In genomic region chrX:23901065-23901464, GRCh38 we compare ENCODE assay signal across 8 cellular contexts. TPM values are rescaled to one million over a fixed set of nuclear protein-coding genes. Genes with fewer than 3 reads are reported as not detected.
A peak's percentile ranks its signal among the peaks of the same experiment; 100 is the strongest.
DNase-seq lines count a peak whose midpoint lies in the region; ATAC-seq and TF ChIP-seq lines count a peak whose summit lies in the region.
"Had no signal": no experiment of that assay in that cellular context is flagged by ENCODE, and none has a peak within 500 bp of the region (broad histone marks: within the 10 kb centered on the region; RNA-seq: fewer than 3 reads in every experiment).

No MANE protein-coding gene starts in this region.

- BruUV-seq in OCI-LY7 (replicated peaks; lab: Mats Ljungman, UMichigan): no TSS peak

- POLR2A ChIA-PET in OCI-LY7 (lab: Charles Lee): interaction anchor here (2.1 kb wide), 1 partner anchor 118 kb away, joined by 13 read pairs; the partner anchor contains the start of gene SAT1

- H3K4me3 ChIP-seq in left ventricle myocardium inferior (no peak overlapping the region), suprapubic skin (no peak overlapping the region), OCI-LY7 (ENCODE audit: low read depth, low read length, poor library complexity, severe bottlenecking) (no peak overlapping the region)

- no peaks in the 10 kb centered on the region for H3K36me3 ChIP-seq in left ventricle myocardium inferior
- H3K36me3 ChIP-seq in suprapubic skin: no peaks in the 10 kb centered on the region
- H3K36me3 ChIP-seq in OCI-LY7 (ENCODE audit: insufficient read depth, low read length): no peaks in the 10 kb centered on the region

- H3K27ac ChIP-seq in left ventricle myocardium inferior (replicated peaks): peak overlapping the region; percentile 81
- peak overlapping the region; percentile 64 for H3K27ac ChIP-seq in suprapubic skin
- H3K27ac ChIP-seq in OCI-LY7 (ENCODE audit: low read depth, low read length, poor library complexity, severe bottlenecking): no peak overlapping the region

- intact Hi-C loops in left ventricle myocardium inferior (cut with micrococcal nuclease): loop anchor here (5.0 to 10.0 kb wide), 3 partner anchors 119 to 206 kb away; partner anchors contain the start of gene SAT1
- intact Hi-C loops in OCI-LY7 (cut with micrococcal nuclease; ENCODE audit: unreplicated experiment): no loop called here

- H2AFZ ChIP-seq in OCI-LY7 (ENCODE audit: low read length): no peak overlapping the region

- DNase-seq in left ventricle myocardium inferior: no peak
- no peak for DNase-seq in suprapubic skin (ENCODE audit: low spot score in 2 of 2)
- no peak for DNase-seq in DMS153 treated with DMSO at 0.1 percent for 48 hours (lab: John Stamatoyannopoulos, UW; ENCODE audit: unreplicated experiment)
- no peak for DNase-seq in OCI-LY7 (ENCODE audit: low spot score)
- DNase-seq: activated CD4-positive, CD25-positive, alpha-beta regulatory T cell treated with anti-CD3 and anti-CD28 coated beads, Interleukin-2, amount 50 U/mL, for 72 hours had no signal

- no peaks in the 10 kb centered on the region for H4K20me1 ChIP-seq in OCI-LY7 (ENCODE audit: insufficient read depth, low read length)

- H3K4me1 ChIP-seq in left ventricle myocardium inferior (peaks cover 38% of the 10 kb centered on the region), suprapubic skin (peaks cover 34% of the 10 kb centered on the region), OCI-LY7 (ENCODE audit: insufficient read depth, low read length, poor library complexity, severe bottlenecking) (peaks cover 19% of the 10 kb centered on the region)

- H3K4me2 ChIP-seq in OCI-LY7 (ENCODE audit: low read length): no peak overlapping the region; the same call in 1 of the 2 replicates

- peaks cover 8% of the 10 kb centered on the region; the same call in 1 of the 2 replicates for H3K79me2 ChIP-seq in OCI-LY7 (ENCODE audit: insufficient read depth, low read depth, low read length)

- CTCF ChIA-PET in OCI-LY7 (lab: Charles Lee; ENCODE audit: unreplicated experiment): interaction anchor here (0.7 to 1.6 kb wide), 3 partner anchors 118 to 207 kb away, joined by 3 to 16 read pairs (median 4); partner anchors contain the start of gene SAT1

- no peak for TF ChIP-seq EP300 in suprapubic skin (IDR thresholded peaks at IDR 0.05)

- WGBS in suprapubic skin: 33% methylated on average over 2 of the region's 2 CpGs

- TF ChIP-seq CTCF in left ventricle myocardium inferior (IDR thresholded peaks at IDR 0.05; ENCODE audit: borderline replicate concordance) (no peak), suprapubic skin (IDR thresholded peaks at IDR 0.05) (no peak), OCI-LY7 (conservative IDR thresholded peaks at IDR 0.05; ENCODE audit: low read length) (no peak)

- ATAC-seq in HG03432 (IDR thresholded peaks at IDR 0.05; ENCODE audit: unreplicated experiment) (peak; percentile 43), SK-N-SH treated with all-trans-retinoic acid at 6 μM for 48 hours (peak; percentile 19; the same call in 2 of the 3 replicates), GM21381 (IDR thresholded peaks at IDR 0.05; ENCODE audit: unreplicated experiment) (no peak)

- no peaks in the 10 kb centered on the region for H3K9me2 ChIP-seq in OCI-LY7 (ENCODE audit: insufficient read depth, low read length)

- H3K9me3 ChIP-seq in left ventricle myocardium inferior (replicated peaks) (no peaks in the 10 kb centered on the region), suprapubic skin (no peaks in the 10 kb centered on the region), OCI-LY7 (ENCODE audit: low read length) (no peaks in the 10 kb centered on the region)

- TF ChIP-seq POLR2A in suprapubic skin (IDR thresholded peaks at IDR 0.05): no peak

- H3K27me3 ChIP-seq in left ventricle myocardium inferior (ENCODE audit: low read depth) (no peaks in the 10 kb centered on the region), suprapubic skin (no peaks in the 10 kb centered on the region)

TF ChIP-seq in SK-N-SH treated with all-trans-retinoic acid at 6 μM for 48 hours, 23 proteins besides CTCF, POLR2A, EP300 and RAD21:
- no peak for TF ChIP-seq CSRNP3 (CRISPR knock-in tag; IDR thresholded peaks at IDR 0.05)
- TF ChIP-seq BACH2 (CRISPR knock-in tag; IDR thresholded peaks at IDR 0.05; ENCODE audit: borderline replicate concordance): no peak
- TF ChIP-seq ARNTL (CRISPR knock-in tag; IDR thresholded peaks at IDR 0.05; ENCODE audit: borderline replicate concordance, low read depth): no peak
- no peak for TF ChIP-seq ZNF565 (CRISPR knock-in tag; conservative IDR thresholded peaks at IDR 0.05; ENCODE audit: low read depth)
- no peak for TF ChIP-seq ZFP30 (CRISPR knock-in tag; IDR thresholded peaks at IDR 0.05)

RNA-seq across cellular contexts. Expression of gene APOO, which starts 6.7 kb away (rescaled TPM):
- total RNA-seq in left ventricle myocardium inferior: 102 TPM
- total RNA-seq in suprapubic skin: 10 to 100 TPM in 2 of 4 donors, 1 to 10 TPM in 2; 6.2 to 14.1 (median 9.7) TPM
- 11.2 and 18.1 TPM in 2 replicates for total RNA-seq in OCI-LY7 (2014; rRNA removed; shearing (Covaris generic))
- total RNA-seq in OCI-LY7 (2022): 17.5 and 25.7 TPM in 2 replicates

RNA-seq across cellular contexts. Expression of gene CXorf58, which starts 6.7 kb away (rescaled TPM):
- total RNA-seq in left ventricle myocardium inferior: 0.49 TPM
- not detected for total RNA-seq in suprapubic skin
- total RNA-seq in OCI-LY7 (2014; rRNA removed; shearing (Covaris generic)): not detected in 2 replicates
- total RNA-seq in OCI-LY7 (2022): 0.46 TPM in 1 of 2 replicates, not detected in the other
